ENCODE assay signal across 15 cellular contexts in the genomic region with DNA sequence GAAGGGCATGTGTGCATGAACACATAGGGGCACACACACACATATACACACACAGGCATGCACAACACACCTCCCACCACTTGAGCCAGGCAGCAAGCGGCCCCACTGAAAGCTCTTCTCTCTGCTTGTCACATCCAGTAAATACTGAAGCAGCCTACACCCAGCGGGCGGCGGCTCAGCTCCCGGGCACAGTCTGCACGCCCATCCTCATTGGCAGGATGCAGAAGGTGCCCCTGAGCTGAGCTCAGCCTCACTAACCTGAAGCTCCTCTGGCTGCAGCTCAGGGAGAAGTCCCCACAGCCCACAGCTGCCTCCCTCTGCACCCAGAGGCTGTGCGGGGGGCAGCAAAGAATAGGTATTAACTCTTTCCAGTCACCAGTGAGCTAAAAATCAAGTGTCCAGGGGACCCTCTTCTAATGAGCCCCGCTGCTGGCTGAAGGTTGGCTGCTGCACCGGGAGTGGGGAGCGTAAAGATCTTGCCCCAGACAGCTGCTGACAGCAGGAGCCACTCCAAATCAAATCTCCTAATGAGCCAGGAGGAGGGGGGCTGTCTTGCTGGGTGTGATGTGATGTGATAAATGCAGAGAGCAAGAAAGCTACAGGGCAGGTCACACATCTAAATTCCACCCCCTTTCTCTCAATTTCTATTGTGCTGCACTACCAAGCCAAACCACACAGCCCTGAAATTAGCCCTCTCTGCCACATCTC. TPM values are rescaled to one million over a fixed set of nuclear protein-coding genes. Genes with fewer than 3 reads are reported as not detected.
DNase-seq lines count a peak whose midpoint lies in the region; ATAC-seq and TF ChIP-seq lines count a peak whose summit lies in the region.
"Had no signal": no experiment of that assay in that cellular context is flagged by ENCODE, and none has a peak within 500 bp of the region (broad histone marks: within the 10 kb centered on the region; RNA-seq: fewer than 3 reads in every experiment).

No MANE protein-coding gene starts in this region.

- no peaks in the 10 kb centered on the region for H3K9me3 ChIP-seq in A673 (ENCODE audit: low read depth, low read length, poor library complexity, severe bottlenecking)
- no peaks in the 10 kb centered on the region for H3K9me3 ChIP-seq in HCT116 (ENCODE audit: control insufficient read depth in 1 of 2, insufficient read depth in 1 of 2, low read depth in 1 of 2, low read length in 2 of 2)
- H3K9me3 ChIP-seq: right lobe of liver, tibial artery had no signal

- DNase-seq in A673 (ENCODE audit: low spot score) (peak; percentile 41), HCT116 (ENCODE audit: low read depth, low spot score) (no peak), NCI-H446 treated with DMSO at 0.1 percent for 48 hours (lab: John Stamatoyannopoulos, UW) (peak; percentile 15), dorsolateral prefrontal cortex (peak in 4 of 10 donors; percentile 20 to 62 (median 54)), NCI-H2029 treated with DMSO at 0.1 percent for 48 hours (lab: John Stamatoyannopoulos, UW) (no peak), GDM1 (lab: John Stamatoyannopoulos, UW) (no peak)
- no peak for DNase-seq in stimulated activated CD4-positive, alpha-beta T cell treated with anti-CD3 and anti-CD28 coated beads, Interleukin-4, amount 100 ng/mL, for 4 hours
- DNase-seq: activated T-cell treated with anti-CD3 and anti-CD28 coated beads, Interleukin-2, amount 50 U/mL, for 4 hours; GF-D8; GOT3; right lobe of liver; tibial artery had no signal

- no peaks in the 10 kb centered on the region for H4K20me1 ChIP-seq in HCT116 (ENCODE audit: insufficient read depth)

- ATAC-seq in HCT116: peak; percentile 69
- ATAC-seq in HG03521 (IDR thresholded peaks at IDR 0.05; ENCODE audit: unreplicated experiment): no peak
- ATAC-seq: activated T-cell treated with anti-CD3 and anti-CD28 coated beads, Interleukin-2, amount 50 U/mL, for 4 hours had no signal

- H3K36me3 ChIP-seq in A673 (ENCODE audit: insufficient read depth, low read length, poor library complexity, severe bottlenecking): no peaks in the 10 kb centered on the region
- no peaks in the 10 kb centered on the region for H3K36me3 ChIP-seq in HCT116 (ENCODE audit: control insufficient read depth in 1 of 2, insufficient read depth in 2 of 2, low read length in 2 of 2)
- H3K36me3 ChIP-seq: right lobe of liver, tibial artery had no signal

- H3K79me2 ChIP-seq in HCT116 (ENCODE audit: insufficient read depth, low read length): no peaks in the 10 kb centered on the region

- H3K27me3 ChIP-seq in A673 (replicated peaks; ENCODE audit: insufficient read depth, low read depth, low read length, poor library complexity) (no peaks in the 10 kb centered on the region), HCT116 (ENCODE audit: insufficient read depth, low read length) (peaks cover 6% of the 10 kb centered on the region; the same call in 1 of the 2 replicates), dorsolateral prefrontal cortex (peaks cover 0 to 24% (median 0%) of the 10 kb centered on the region in 45 donors)
- H3K27me3 ChIP-seq: right lobe of liver, tibial artery had no signal

- H3K4me2 ChIP-seq in HCT116 (ENCODE audit: low read length): no peak overlapping the region

- H3K9ac ChIP-seq in HCT116 (ENCODE audit: low read length): no peak overlapping the region

- no peak for TF ChIP-seq RAD21 in HCT116 (IDR thresholded peaks at IDR 0.05; ENCODE audit: low read depth)

- peaks cover 12% of the 10 kb centered on the region for H3K4me1 ChIP-seq in A673 (ENCODE audit: insufficient read depth, low read length, poor library complexity, severe bottlenecking)
- no peaks in the 10 kb centered on the region for H3K4me1 ChIP-seq in HCT116 (ENCODE audit: control insufficient read depth in 1 of 2, insufficient read depth in 2 of 2, low read length in 2 of 2)
- H3K4me1 ChIP-seq: right lobe of liver had no signal

- POLR2A ChIA-PET in A673 (lab: Charles Lee; ENCODE audit: low non-redundant PET): no interaction called here
- POLR2A ChIA-PET in HCT116 (lab: Charles Lee): no interaction called here

- TF ChIP-seq POLR2A in HCT116 (IDR thresholded peaks at IDR 0.05; ENCODE audit: borderline replicate concordance, extremely low read depth, insufficient read depth, insufficient read length): no peak

- intact Hi-C loops in A673 (cut with micrococcal nuclease; ENCODE audit: unreplicated experiment) (loop anchor here (5.0 kb wide), 1 partner anchor 70 kb away; a partner anchor contains a TSS), HCT116 (cut with micrococcal nuclease) (no loop called here), dorsolateral prefrontal cortex (cut with DNase I) (no loop called here)

- H3K27ac ChIP-seq in A673 (ENCODE audit: low read depth, low read length, poor library complexity, severe bottlenecking) (no peak overlapping the region), HCT116 (ENCODE audit: low read depth, low read length) (no peak overlapping the region), dorsolateral prefrontal cortex (peak overlapping the region in 2 of 59 donors; percentile 11 to 27)
- H3K27ac ChIP-seq: epithelial cell of prostate, right lobe of liver, tibial artery had no signal

- CTCF ChIA-PET in A673 (lab: Charles Lee) (no interaction called here), HCT116 (lab: Charles Lee) (no interaction called here)

- TF ChIP-seq CTCF in A673 (conservative IDR thresholded peaks at IDR 0.05; ENCODE audit: low read depth, low read length): no peak
- no peak for TF ChIP-seq CTCF in HCT116 (IDR thresholded peaks at IDR 0.05 in 2 of 3, conservative IDR thresholded peaks at IDR 0.05 in 1 of 3; ENCODE audit: borderline replicate concordance in 1 of 3, insufficient read depth in 1 of 3, low read depth in 2 of 3, low read length in 2 of 3)
- TF ChIP-seq CTCF in dorsolateral prefrontal cortex (IDR thresholded peaks at IDR 0.05 in 54 of 56, conservative IDR thresholded peaks at IDR 0.05 in 2 of 56; ENCODE audit: low read depth in 1 of 56, partially characterized antibody in 56 of 56): no peak

- BruUV-seq in A673 (replicated peaks; lab: Mats Ljungman, UMichigan) (no TSS peak), HCT116 (replicated peaks; lab: Mats Ljungman, UMichigan) (no TSS peak)

- RAD21 ChIA-PET in HCT116 (lab: Charles Lee; ENCODE audit: low non-redundant PET in 1 of 2, low total read pairs in 2 of 2, uncharacterized antibody in 2 of 2, unreplicated experiment in 2 of 2): no interaction called here

- no peak overlapping the region for H3K4me3 ChIP-seq in A673 (ENCODE audit: low read depth, low read length, poor library complexity, severe bottlenecking)
- no peak overlapping the region for H3K4me3 ChIP-seq in HCT116 (replicated peaks in 1 of 2; ENCODE audit: low read depth in 1 of 2, low read length in 2 of 2)
- peak overlapping the region in 30 of 59 donors; percentile 1 to 45 (median 27) for H3K4me3 ChIP-seq in dorsolateral prefrontal cortex
- H3K4me3 ChIP-seq: right lobe of liver, tibial artery had no signal

- H3K9me2 ChIP-seq in HCT116 (ENCODE audit: insufficient read depth): no peaks in the 10 kb centered on the region

- no peak overlapping the region for H2AFZ ChIP-seq in HCT116 (ENCODE audit: low read depth, low read length, poor library complexity, severe bottlenecking)

TF ChIP-seq in HCT116, 20 proteins besides CTCF, POLR2A, EP300 and RAD21:
- TF ChIP-seq EZH2phosphoT487 (IDR thresholded peaks at IDR 0.05; ENCODE audit: borderline replicate concordance) (no peak), ZFX (IDR thresholded peaks at IDR 0.05) (no peak), CBX3 (IDR thresholded peaks at IDR 0.05; ENCODE audit: low read depth) (no peak), CEBPB (IDR thresholded peaks at IDR 0.05; ENCODE audit: low read depth) (no peak), SP1 (IDR thresholded peaks at IDR 0.05; ENCODE audit: low read depth) (no peak), POLR2AphosphoS5 (IDR thresholded peaks at IDR 0.05; ENCODE audit: low read depth, low read length) (no peak), SRF (IDR thresholded peaks at IDR 0.05; ENCODE audit: low read depth) (no peak)
- TF ChIP-seq, protein P1, sequence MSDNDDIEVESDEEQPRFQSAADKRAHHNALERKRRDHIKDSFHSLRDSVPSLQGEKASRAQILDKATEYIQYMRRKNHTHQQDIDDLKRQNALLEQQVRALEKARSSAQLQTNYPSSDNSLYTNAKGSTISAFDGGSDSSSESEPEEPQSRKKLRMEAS (IDR thresholded peaks at IDR 0.05): no peak

RNA-seq across cellular contexts. Expression of a gene that starts 12.5 kb away (rescaled TPM):
- total RNA-seq in A673 (2021) (not detected in 2 replicates), HCT116 (2021; ENCODE audit: unreplicated experiment) (not detected), dorsolateral prefrontal cortex (10 to 100 TPM in 15 of 120 experiments, 1 to 10 TPM in 105; 1.5 to 18.1 (median 5.5) TPM)
- polyA plus RNA-seq in HCT116 (2012): not detected in 2 replicates
- total RNA-seq: activated T-cell treated with anti-CD3 and anti-CD28 coated beads, Interleukin-2, amount 50 U/mL, for 4 hours; mononuclear cell; right lobe of liver had no signal

Comparison
In these comparisons a context has a peak if more than half of its experiments do, and no peak if none do; other contexts are left out.
1. DNase-seq: peak in A673 (single experiment) and NCI-H446 treated with DMSO at 0.1 percent for 48 hours (single experiment); none in HCT116 (single experiment), NCI-H2029 treated with DMSO at 0.1 percent for 48 hours (single experiment), GDM1 (single experiment) and stimulated activated CD4-positive, alpha-beta T cell treated with anti-CD3 and anti-CD28 coated beads, Interleukin-4, amount 100 ng/mL, for 4 hours (0 of 2).
2. H3K4me3 ChIP-seq: peak in dorsolateral prefrontal cortex (30 of 59); none in A673 (single experiment) and HCT116 (0 of 2).